Comparison of ENCODE assay signal across 17 cellular contexts in the genomic region with DNA sequence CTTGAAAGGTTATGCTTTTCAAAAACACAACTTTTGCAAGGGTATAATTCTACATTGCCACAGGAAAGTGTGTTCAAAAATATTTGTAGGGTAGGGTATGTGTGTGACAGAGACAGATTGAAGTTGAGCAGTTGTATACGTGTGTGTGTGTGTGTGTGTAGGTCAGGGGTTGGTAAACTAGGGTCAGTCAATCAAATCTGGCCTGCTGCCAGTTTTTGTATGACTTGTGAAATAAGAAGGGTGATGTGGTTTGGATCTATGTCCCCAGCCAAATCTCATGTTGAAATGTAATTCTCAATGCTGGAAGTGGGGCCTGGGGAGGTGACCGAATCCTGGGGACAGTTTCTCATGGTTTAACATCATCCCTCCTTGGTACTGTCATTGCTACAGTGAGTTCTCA.
A peak's percentile ranks its signal among the peaks of the same experiment; 100 is the strongest.
DNase-seq lines count a peak whose midpoint lies in the region; ATAC-seq, FAIRE-seq and TF ChIP-seq lines count a peak whose summit lies in the region.
"Had no signal": no experiment of that assay in that cellular context is flagged by ENCODE, and none has a peak within 500 bp of the region (broad histone marks: within the 10 kb centered on the region; RNA-seq: fewer than 3 reads in every experiment).

No MANE protein-coding gene starts in this region.

- no peak overlapping the region for H3K4me3 Mint-ChIP-seq in endodermal cell
- H3K4me3 Mint-ChIP-seq: CD4-positive, CD25-positive, alpha-beta regulatory T cell had no signal

- peak; percentile 44 for FAIRE-seq in HTR-8/SVneo (lab: Jason Lieb, UNC)
- FAIRE-seq in HepG2 (lab: Jason Lieb, UNC) = no peak
- FAIRE-seq: H1 had no signal

- H3K27me3 ChIP-seq in endodermal cell (ENCODE audit: control insufficient read depth, insufficient read depth, low read length, poor library complexity, severe bottlenecking) = no peaks in the 10 kb centered on the region
- H3K27me3 ChIP-seq in HepG2 (ENCODE audit: control insufficient read depth in 1 of 2, insufficient read depth in 2 of 2, low read length in 2 of 2) = no peaks in the 10 kb centered on the region
- no peaks in the 10 kb centered on the region for H3K27me3 ChIP-seq in A673 (replicated peaks; ENCODE audit: insufficient read depth, low read depth, low read length, poor library complexity)

- no peak for ATAC-seq in HepG2
- no peak for ATAC-seq in HG02938 (IDR thresholded peaks at IDR 0.05; ENCODE audit: unreplicated experiment)
- ATAC-seq: HCT116 had no signal

- H3K27ac Mint-ChIP-seq in endodermal cell = no peak overlapping the region
- H3K27ac Mint-ChIP-seq: CD4-positive, CD25-positive, alpha-beta regulatory T cell had no signal

- TF ChIP-seq EP300 in HepG2 (IDR thresholded peaks at IDR 0.05; ENCODE audit: low read depth in 2 of 2, low read length in 2 of 2) = no peak
- TF ChIP-seq EP300 in HepG2 (CRISPR knock-in tag; IDR thresholded peaks at IDR 0.05; ENCODE audit: borderline replicate concordance) = no peak

- no peak overlapping the region for H2AFZ ChIP-seq in HepG2 (ENCODE audit: low read length)

- H3K4me3 ChIP-seq in endodermal cell (ENCODE audit: low read length) (peak overlapping the region; percentile 28), HepG2 (replicated peaks in 1 of 3; ENCODE audit: insufficient read depth in 1 of 3, low read depth in 2 of 3, low read length in 3 of 3) (no peak overlapping the region), A673 (ENCODE audit: low read depth, low read length, poor library complexity, severe bottlenecking) (no peak overlapping the region)

- H3K36me3 ChIP-seq in endodermal cell (ENCODE audit: control insufficient read depth, insufficient read depth, low read length) (peaks cover 5% of the 10 kb centered on the region), HepG2 (replicated peaks in 1 of 2; ENCODE audit: control insufficient read depth in 1 of 2, insufficient read depth in 2 of 2, low read length in 2 of 2) (no peaks in the 10 kb centered on the region), A673 (ENCODE audit: insufficient read depth, low read length, poor library complexity, severe bottlenecking) (no peaks in the 10 kb centered on the region)

- POLR2A ChIA-PET in HepG2 (lab: Yijun Ruan, JAX) (no interaction called here), A673 (lab: Charles Lee; ENCODE audit: low non-redundant PET) (no interaction called here)

- H3K4me1 Mint-ChIP-seq in endodermal cell = peaks cover 4% of the 10 kb centered on the region

- no peak for TF ChIP-seq RAD21 in HepG2 (CRISPR knock-in tag; IDR thresholded peaks at IDR 0.05)

- H3K27me3 Mint-ChIP-seq in endodermal cell (ENCODE audit: insufficient read depth) = no peaks in the 10 kb centered on the region
- H3K27me3 Mint-ChIP-seq: CD4-positive, CD25-positive, alpha-beta regulatory T cell had no signal

- DNase-seq in HTR-8/SVneo (ENCODE audit: insufficient read length, low spot score) (no peak), MV-4-11 (lab: John Stamatoyannopoulos, UW) (peak; percentile 38), endodermal cell (no peak), HepG2 (ENCODE audit: low spot score) (peak; percentile 10), A673 (ENCODE audit: low spot score) (no peak), HuH-7 (ENCODE audit: low spot score) (no peak)
- DNase-seq: CD4-positive, CD25-positive, alpha-beta regulatory T cell; DMS79 treated with DMSO at 0.1 percent for 48 hours; KBM-7; NCI-H1694; NCI-H2081; NCI-H2171; NCI-H524 treated with DMSO at 0.1 percent for 48 hours; Right ventricle myocardium superior had no signal

- peaks cover 39% of the 10 kb centered on the region for H3K9me3 Mint-ChIP-seq in endodermal cell

- H3K79me2 ChIP-seq in HepG2 (ENCODE audit: insufficient read depth, low read length) = no peaks in the 10 kb centered on the region

- intact Hi-C loops in HepG2 (cut with micrococcal nuclease; ENCODE audit: unreplicated experiment) (no loop called here), A673 (cut with micrococcal nuclease; ENCODE audit: unreplicated experiment) (no loop called here)

- TF ChIP-seq POLR2A in HepG2 (IDR thresholded peaks at IDR 0.05; ENCODE audit: insufficient read depth in 1 of 2, low read depth in 2 of 2, low read length in 2 of 2) = no peak

- in situ Hi-C loops in HepG2 (cut with HindIII; ENCODE audit: extremely low pct_ligation_motif_present, low pct_unique_long_range_greater_than_20kb) = no loop called here

- BruUV-seq in HepG2 (replicated peaks; lab: Mats Ljungman, UMichigan) (no TSS peak), A673 (replicated peaks; lab: Mats Ljungman, UMichigan) (no TSS peak)

- CTCF ChIA-PET in HepG2 (lab: Yijun Ruan, JAX; ENCODE audit: low intra/inter-chr PET ratio, low total read pairs) = no interaction called here
- CTCF ChIA-PET in A673 (lab: Charles Lee) = no interaction called here

- H3K9me3 ChIP-seq in endodermal cell (ENCODE audit: control insufficient read depth, low read length) (peaks cover 45% of the 10 kb centered on the region), HepG2 (ENCODE audit: low read length) (peaks cover 18% of the 10 kb centered on the region), A673 (ENCODE audit: low read depth, low read length, poor library complexity, severe bottlenecking) (peaks cover 6% of the 10 kb centered on the region)

- no peak overlapping the region for H3K4me2 ChIP-seq in HepG2 (ENCODE audit: low read depth, low read length)

- peaks cover 44% of the 10 kb centered on the region for H3K36me3 Mint-ChIP-seq in endodermal cell (ENCODE audit: low read depth)

- no peak for TF ChIP-seq CTCF in endodermal cell (conservative IDR thresholded peaks at IDR 0.05)
- TF ChIP-seq CTCF in HepG2 (CRISPR knock-in tag; IDR thresholded peaks at IDR 0.05) = no peak
- TF ChIP-seq CTCF in A673 (conservative IDR thresholded peaks at IDR 0.05; ENCODE audit: low read depth, low read length) = no peak

- H3K27ac ChIP-seq in endodermal cell (ENCODE audit: low read depth, low read length) = no peak overlapping the region
- no peak overlapping the region for H3K27ac ChIP-seq in HepG2 (ENCODE audit: extremely low read length, insufficient read depth, low read length)
- no peak overlapping the region for H3K27ac ChIP-seq in A673 (ENCODE audit: low read depth, low read length, poor library complexity, severe bottlenecking)

- H3K4me1 ChIP-seq in endodermal cell (ENCODE audit: control insufficient read depth, insufficient read depth, low read length) (no peaks in the 10 kb centered on the region), HepG2 (ENCODE audit: insufficient read depth, low read length) (no peaks in the 10 kb centered on the region; the same call in 1 of the 2 replicates), A673 (ENCODE audit: insufficient read depth, low read length, poor library complexity, severe bottlenecking) (no peaks in the 10 kb centered on the region)

- WGBS in endodermal cell (ENCODE audit: insufficient coverage in 1 of 2, insufficient read length in 1 of 2), 2 experiments = 94% methylated on average over 2 of the region's 2 CpGs; no CpG with 5 or more reads in 1 of the 2 experiments
- 100% methylated on average over 2 of the region's 2 CpGs for WGBS in HepG2 (ENCODE audit: low lambda C conversion rate)

- H3K9ac ChIP-seq in endodermal cell (ENCODE audit: extremely low read depth, low read length, poor library complexity, severe bottlenecking) = no peak overlapping the region
- H3K9ac ChIP-seq in HepG2 (ENCODE audit: insufficient read depth, low read depth, low read length) = no peak overlapping the region

- H4K20me1 ChIP-seq in HepG2 (ENCODE audit: insufficient read depth, low read length) = no peaks in the 10 kb centered on the region

TF ChIP-seq in HepG2, 621 proteins besides CTCF, POLR2A, EP300 and RAD21:
- TF ChIP-seq ZNF670 (CRISPR knock-in tag; IDR thresholded peaks at IDR 0.05; ENCODE audit: borderline replicate concordance) (no peak), SUZ12 (IDR thresholded peaks at IDR 0.05; ENCODE audit: low read depth, low read length) (no peak), LCORL (IDR thresholded peaks at IDR 0.05) (peak; percentile 91), LCORL (CRISPR knock-in tag; IDR thresholded peaks at IDR 0.05) (no peak), ZNF33A (CRISPR knock-in tag; IDR thresholded peaks at IDR 0.05; ENCODE audit: borderline replicate concordance) (no peak), ZNF772 (CRISPR knock-in tag; IDR thresholded peaks at IDR 0.05) (no peak), ZFP1 (CRISPR knock-in tag; IDR thresholded peaks at IDR 0.05) (no peak), ZBTB1 (CRISPR knock-in tag; IDR thresholded peaks at IDR 0.05; ENCODE audit: borderline replicate concordance) (no peak), PTBP1 (IDR thresholded peaks at IDR 0.05; ENCODE audit: low read depth, low read length, poor library complexity, severe bottlenecking) (no peak)
- TF ChIP-seq, protein P1, sequence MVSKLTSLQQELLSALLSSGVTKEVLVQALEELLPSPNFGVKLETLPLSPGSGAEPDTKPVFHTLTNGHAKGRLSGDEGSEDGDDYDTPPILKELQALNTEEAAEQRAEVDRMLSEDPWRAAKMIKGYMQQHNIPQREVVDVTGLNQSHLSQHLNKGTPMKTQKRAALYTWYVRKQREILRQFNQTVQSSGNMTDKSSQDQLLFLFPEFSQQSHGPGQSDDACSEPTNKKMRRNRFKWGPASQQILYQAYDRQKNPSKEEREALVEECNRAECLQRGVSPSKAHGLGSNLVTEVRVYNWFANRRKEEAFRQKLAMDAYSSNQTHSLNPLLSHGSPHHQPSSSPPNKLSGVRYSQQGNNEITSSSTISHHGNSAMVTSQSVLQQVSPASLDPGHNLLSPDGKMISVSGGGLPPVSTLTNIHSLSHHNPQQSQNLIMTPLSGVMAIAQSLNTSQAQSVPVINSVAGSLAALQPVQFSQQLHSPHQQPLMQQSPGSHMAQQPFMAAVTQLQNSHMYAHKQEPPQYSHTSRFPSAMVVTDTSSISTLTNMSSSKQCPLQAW (CRISPR knock-in tag; IDR thresholded peaks at IDR 0.05) = no peak

Comparison
In these comparisons a context has a peak if more than half of its experiments do, and no peak if none do; other contexts are left out.
1. DNase-seq: peak in MV-4-11 (single experiment) and HepG2 (single experiment); none in HTR-8/SVneo (single experiment), endodermal cell (single experiment), A673 (single experiment) and HuH-7 (single experiment).